In genomic region chr10:46006219-46006618, GRCh38 we compare ENCODE assay signal across 13 cellular contexts. TPM values are rescaled to one million over a fixed set of nuclear protein-coding genes. Genes with fewer than 3 reads are reported as not detected.
DNase-seq lines count a peak whose midpoint lies in the region; ATAC-seq, FAIRE-seq and TF ChIP-seq lines count a peak whose summit lies in the region.
"Had no signal": no experiment of that assay in that cellular context is flagged by ENCODE, and none has a peak within 500 bp of the region (broad histone marks: within the 10 kb centered on the region; RNA-seq: fewer than 3 reads in every experiment).

No MANE protein-coding gene starts in this region.

- H3K79me2 ChIP-seq in GM23248 (ENCODE audit: insufficient read depth) (peaks cover 78% of the 10 kb centered on the region), K562 (ENCODE audit: control insufficient read depth, insufficient read depth, low read length) (peaks cover 44% of the 10 kb centered on the region)

- TF ChIP-seq CTCF in BJ (IDR thresholded peaks at IDR 0.05; ENCODE audit: insufficient read depth, low read depth, low read length) (no peak), K562 (IDR thresholded peaks at IDR 0.05 in 2 of 3, conservative IDR thresholded peaks at IDR 0.05 in 1 of 3; ENCODE audit: insufficient read depth in 2 of 3, low read depth in 1 of 3, low read length in 3 of 3) (no peak), left lung (IDR thresholded peaks at IDR 0.05) (no peak)

- intact Hi-C loops in K562 (cut with micrococcal nuclease) (no loop called here), left lung (cut with DNase I) (no loop called here)

- peaks cover 32% of the 10 kb centered on the region for H3K4me1 ChIP-seq in GM23248 (ENCODE audit: insufficient read depth)
- H3K4me1 ChIP-seq in K562 (replicated peaks in 1 of 2; ENCODE audit: control insufficient read depth in 2 of 2, insufficient read depth in 2 of 2, low read length in 2 of 2) = peaks cover 12 to 27% of the 10 kb centered on the region in 2 experiments; a peak in 4 of 5 replicates
- H3K4me1 ChIP-seq in left lung = peaks cover 0 to 22% of the 10 kb centered on the region in 2 donors

- H3K4me3 ChIP-seq in BJ (ENCODE audit: low read depth, low read length) = no peak overlapping the region
- H3K4me3 ChIP-seq in GM23248 = no peak overlapping the region
- H3K4me3 ChIP-seq in K562 = no peak overlapping the region
- no peak overlapping the region for H3K4me3 ChIP-seq in left lung

- H3K27me3 ChIP-seq in BJ (ENCODE audit: control insufficient read depth, insufficient read depth, low read length) = no peaks in the 10 kb centered on the region
- no peaks in the 10 kb centered on the region for H3K27me3 ChIP-seq in GM23248 (replicated peaks; ENCODE audit: insufficient read depth)
- H3K27me3 ChIP-seq in K562 (ENCODE audit: control insufficient read depth in 2 of 2, insufficient read depth in 2 of 2, low read length in 2 of 2) = no peaks in the 10 kb centered on the region
- no peaks in the 10 kb centered on the region for H3K27me3 ChIP-seq in left lung

- H3K9me2 ChIP-seq in GM23248 (ENCODE audit: insufficient read depth) = no peaks in the 10 kb centered on the region

- POLR2A ChIA-PET in BJ (lab: Charles Lee) (no interaction called here), K562 (lab: Yijun Ruan, JAX) (interaction anchor here (0.6 to 8.5 kb wide), 6 partner anchors 14 to 808 kb away, joined by 3 to 136 read pairs (median 4); partner anchors contain the start of gene NCOA4)

- H3K9me3 ChIP-seq in GM23248 (ENCODE audit: low read depth) (no peaks in the 10 kb centered on the region), K562 (replicated peaks; ENCODE audit: control insufficient read depth, insufficient read depth, low read depth, low read length) (no peaks in the 10 kb centered on the region), left lung (no peaks in the 10 kb centered on the region)

- no peak for FAIRE-seq in K562 (lab: Jason Lieb, UNC)

- no peak for TF ChIP-seq EP300 in K562 (IDR thresholded peaks at IDR 0.05; ENCODE audit: low read length)

- H3K36me3 ChIP-seq in BJ (ENCODE audit: control insufficient read depth, insufficient read depth, low read length) (peaks cover 13% of the 10 kb centered on the region), GM23248 (ENCODE audit: low read depth) (peaks cover 65% of the 10 kb centered on the region), K562 (ENCODE audit: control insufficient read depth, insufficient read depth, low read length) (peaks cover 95% of the 10 kb centered on the region), left lung (peaks cover 0 to 100% of the 10 kb centered on the region in 2 donors)

- in situ Hi-C loops in GM23248 (cut with MboI) (no loop called here), K562 (cut with MboI) (no loop called here)

- H3K9ac ChIP-seq in GM23248 (peak overlapping the region; percentile 28; the same call in 1 of the 2 replicates), K562 (ENCODE audit: insufficient read depth in 1 of 2, low read depth in 2 of 2, low read length in 2 of 2) (no peak overlapping the region)

- H2AFZ ChIP-seq in GM23248 (no peak overlapping the region), K562 (ENCODE audit: low read depth, low read length) (no peak overlapping the region)

- BruUV-seq in K562 (replicated peaks; lab: Mats Ljungman, UMichigan) = no TSS peak

- peaks cover 72% of the 10 kb centered on the region for H3F3A ChIP-seq in GM23248 (ENCODE audit: insufficient read depth)

- TF ChIP-seq POLR2A in K562 (conservative IDR thresholded peaks at IDR 0.05) = no peak

- H3K27ac ChIP-seq in GM23248 = peak overlapping the region; percentile 58
- H3K27ac ChIP-seq in K562 (ENCODE audit: extremely low read depth, low read depth, low read length) = peak overlapping the region; percentile 34
- no peak overlapping the region for H3K27ac ChIP-seq in left lung

- H3K4me2 ChIP-seq in GM23248 (ENCODE audit: unreplicated experiment) = peak overlapping the region; percentile 53
- H3K4me2 ChIP-seq in K562 (ENCODE audit: insufficient read depth, low read length) = no peak overlapping the region

- ATAC-seq in K562 = peak; percentile 12; the same call in 2 of the 3 replicates
- ATAC-seq in left lung = peak; percentile 26
- ATAC-seq in HG03565 (IDR thresholded peaks at IDR 0.05; ENCODE audit: unreplicated experiment) = no peak
- ATAC-seq: natural killer cell; stimulated activated effector memory CD8-positive, alpha-beta T cell treated with anti-CD3 and anti-CD28 coated beads, Interleukin-12 subunit alpha, Interleukin-12 subunit beta, amount 100 ng/mL, for 72 hours had no signal

- no peaks in the 10 kb centered on the region for H3K9me1 ChIP-seq in K562 (ENCODE audit: control insufficient read depth, insufficient read depth, low read length)

- CTCF ChIA-PET in BJ (lab: Yijun Ruan, JAX) (interaction anchor here (0.8 to 1.5 kb wide), 2 partner anchors 13 to 17 kb away, joined by 3 to 4 read pairs; no protein-coding TSS in a partner anchor), K562 (lab: Yijun Ruan, JAX; ENCODE audit: low intra/inter-chr PET ratio) (no interaction called here)

- WGBS in GM23248 (ENCODE audit: low coverage in 1 of 2, low lambda C conversion rate in 2 of 2, missing lambda C conversion rate in 2 of 2), 2 experiments = 19 to 28% methylated on average over 3 of the region's 3 CpGs
- WGBS in K562 (ENCODE audit: insufficient coverage, low coverage, missing lambda C conversion rate) = 72% methylated on average over 3 of the region's 3 CpGs

- DNase-seq in BJ (ENCODE audit: low read depth) (peak; percentile 66), GM23248 (peak; percentile 88), K562 (ENCODE audit: extremely low read depth in 1 of 4, low spot score in 3 of 4) (peak in 1 of 4 experiments; percentile 55), left lung (no peak), hypothalamus (lab: John Stamatoyannopoulos, UW) (no peak)
- DNase-seq in stimulated activated CD4-positive, alpha-beta T cell treated with anti-CD3 and anti-CD28 coated beads, Interleukin-4, amount 100 ng/mL, for 1 hour = no peak
- DNase-seq in activated CD8-positive, alpha-beta memory T cell treated with anti-CD3 and anti-CD28 coated beads for 24 hours = no peak
- DNase-seq: activated naive CD8-positive, alpha-beta T cell treated with anti-CD3 and anti-CD28 coated beads, Interleukin-2, amount 10 ng/mL, durations not matched to agents 7 days and 5 days; endodermal cell; natural killer cell; stimulated activated CD4-positive, alpha-beta T cell treated with anti-CD3 and anti-CD28 coated beads, Interleukin-15, amount 100 ng/mL, for 24 hours had no signal

- H4K20me1 ChIP-seq in GM23248 (ENCODE audit: insufficient read depth) (no peaks in the 10 kb centered on the region), K562 (replicated peaks; ENCODE audit: control insufficient read depth, insufficient read depth, low read length) (no peaks in the 10 kb centered on the region)

- TF ChIP-seq RAD21 in K562 (CRISPR knock-in tag; conservative IDR thresholded peaks at IDR 0.05 in 1 of 2, IDR thresholded peaks at IDR 0.05 in 1 of 2) = no peak

RNA-seq across cellular contexts. Expression of gene NCOA4, which starts 24.2 kb away (rescaled TPM):
- 108 and 156 TPM in 2 replicates for polyA plus RNA-seq in BJ (2011; rRNA removed)
- polyA minus RNA-seq in BJ (2011; rRNA and poly(A)+ RNA removed) = 83.2 and 104 TPM in 2 replicates
- 164 and 170 TPM in 2 replicates for total RNA-seq in GM23248 (2014; rRNA removed; shearing (Covaris generic))
- polyA plus RNA-seq in GM23248 (2016; fragmentation: Nextera tagmentation; extraction: Ambion mirVana) = 112 and 113 TPM in 2 replicates
- 56.1 and 85.1 TPM in 2 replicates for total RNA-seq in K562 (2011; cell fraction: chromatin; rRNA removed; ENCODE audit: low replicate concordance)
- total RNA-seq in K562 (2011; cell fraction: nucleolus; rRNA removed) = 49.9 and 53.6 TPM in 2 replicates
- total RNA-seq in K562 (2011; cell fraction: nucleoplasm; rRNA removed) = 62.1 and 74.5 TPM in 2 replicates
- 136 and 144 TPM in 2 replicates for total RNA-seq in K562 (2014; rRNA removed)
- 200 and 222 TPM in 2 replicates for total RNA-seq in K562 (2014; rRNA removed; fragmentation: Illumina TruSeq; extraction: Trizol)
- total RNA-seq in K562 (2015; rRNA removed; fragmentation: Illumina TruSeq; extraction: Trizol) = 169 and 182 TPM in 2 replicates
- total RNA-seq in K562 (2021) = 136 TPM in 2 replicates
- polyA plus RNA-seq in K562 (2011; rRNA removed) = 237 and 283 TPM in 2 replicates
- polyA plus RNA-seq in K562 (2011; cell fraction: cytosol; rRNA removed) = 98.1 and 135 TPM in 2 replicates
- polyA plus RNA-seq in K562 (2011; cell fraction: nucleus; rRNA removed) = 64.2 and 91.5 TPM in 2 replicates
- 122 and 153 TPM in 2 replicates for polyA plus RNA-seq in K562 (2012)
- polyA plus RNA-seq in K562 (2014; fragmentation: Illumina TruSeq; extraction: Trizol) = 146 and 181 TPM in 2 replicates
- 100 to 1,000 TPM; 126 to 196 TPM for polyA plus RNA-seq in K562 (2014; fragmentation: Nextera tagmentation; extraction: Ambion mirVana)
- 89.8 and 108 TPM in 2 replicates for polyA plus RNA-seq in K562 (2014; rRNA removed)
- polyA minus RNA-seq in K562 (2011; rRNA and poly(A)+ RNA removed) = 332 and 338 TPM in 2 replicates
- polyA minus RNA-seq in K562 (2011; cell fraction: cytosol; rRNA and poly(A)+ RNA removed) = 120 and 132 TPM in 2 replicates
- 29.6 and 65.0 TPM in 2 replicates for polyA minus RNA-seq in K562 (2011; cell fraction: nucleus; rRNA and poly(A)+ RNA removed)
- total RNA-seq in left lung = 100 to 1,000 TPM; 174 to 196 TPM

RNA-seq across cellular contexts. Expression of gene TIMM23, which starts 33.9 kb away (rescaled TPM):
- 52.5 and 107 TPM in 2 replicates for polyA plus RNA-seq in BJ (2011; rRNA removed)
- 37.9 and 39.8 TPM in 2 replicates for polyA minus RNA-seq in BJ (2011; rRNA and poly(A)+ RNA removed)
- total RNA-seq in GM23248 (2014; rRNA removed; shearing (Covaris generic)) = 75.2 and 104 TPM in 2 replicates
- polyA plus RNA-seq in GM23248 (2016; fragmentation: Nextera tagmentation; extraction: Ambion mirVana) = 145 and 147 TPM in 2 replicates
- total RNA-seq in K562 (2011; cell fraction: chromatin; rRNA removed; ENCODE audit: low replicate concordance) = 53.0 and 71.7 TPM in 2 replicates
- 60.0 and 64.7 TPM in 2 replicates for total RNA-seq in K562 (2011; cell fraction: nucleolus; rRNA removed)
- total RNA-seq in K562 (2011; cell fraction: nucleoplasm; rRNA removed) = 77.5 and 101 TPM in 2 replicates
- total RNA-seq in K562 (2014; rRNA removed) = 183 and 192 TPM in 2 replicates
- 150 and 165 TPM in 2 replicates for total RNA-seq in K562 (2014; rRNA removed; fragmentation: Illumina TruSeq; extraction: Trizol)
- 147 and 161 TPM in 2 replicates for total RNA-seq in K562 (2015; rRNA removed; fragmentation: Illumina TruSeq; extraction: Trizol)
- 148 and 150 TPM in 2 replicates for total RNA-seq in K562 (2021)
- 186 and 280 TPM in 2 replicates for polyA plus RNA-seq in K562 (2011; rRNA removed)
- 122 and 200 TPM in 2 replicates for polyA plus RNA-seq in K562 (2011; cell fraction: cytosol; rRNA removed)
- 45.3 and 66.2 TPM in 2 replicates for polyA plus RNA-seq in K562 (2011; cell fraction: nucleus; rRNA removed)
- polyA plus RNA-seq in K562 (2012) = 97.4 and 157 TPM in 2 replicates
- 214 and 226 TPM in 2 replicates for polyA plus RNA-seq in K562 (2014; fragmentation: Illumina TruSeq; extraction: Trizol)
- 100 to 1,000 TPM; 158 to 214 TPM for polyA plus RNA-seq in K562 (2014; fragmentation: Nextera tagmentation; extraction: Ambion mirVana)
- 230 and 238 TPM in 2 replicates for polyA plus RNA-seq in K562 (2014; rRNA removed)
- polyA minus RNA-seq in K562 (2011; rRNA and poly(A)+ RNA removed) = 176 and 223 TPM in 2 replicates
- 56.4 and 87.4 TPM in 2 replicates for polyA minus RNA-seq in K562 (2011; cell fraction: cytosol; rRNA and poly(A)+ RNA removed)
- 29.2 and 43.0 TPM in 2 replicates for polyA minus RNA-seq in K562 (2011; cell fraction: nucleus; rRNA and poly(A)+ RNA removed)
- 10 to 100 TPM; 42.8 to 48.1 TPM for total RNA-seq in left lung

RNA-seq across cellular contexts. Expression of gene MSMB, which starts 39.9 kb away (rescaled TPM):
- not detected in 2 replicates for polyA plus RNA-seq in BJ (2011; rRNA removed)
- not detected in 2 replicates for polyA minus RNA-seq in BJ (2011; rRNA and poly(A)+ RNA removed)
- total RNA-seq in GM23248 (2014; rRNA removed; shearing (Covaris generic)) = not detected in 2 replicates
- polyA plus RNA-seq in GM23248 (2016; fragmentation: Nextera tagmentation; extraction: Ambion mirVana) = not detected in 2 replicates
- total RNA-seq in K562 (2011; cell fraction: chromatin; rRNA removed; ENCODE audit: low replicate concordance) = not detected in 2 replicates
- not detected in 2 replicates for total RNA-seq in K562 (2011; cell fraction: nucleolus; rRNA removed)
- not detected in 2 replicates for total RNA-seq in K562 (2011; cell fraction: nucleoplasm; rRNA removed)
- not detected in 2 replicates for total RNA-seq in K562 (2014; rRNA removed)
- total RNA-seq in K562 (2014; rRNA removed; fragmentation: Illumina TruSeq; extraction: Trizol) = not detected in 2 replicates
- total RNA-seq in K562 (2015; rRNA removed; fragmentation: Illumina TruSeq; extraction: Trizol) = not detected in 2 replicates
- not detected in 2 replicates for total RNA-seq in K562 (2021)
- polyA plus RNA-seq in K562 (2011; rRNA removed) = not detected in 2 replicates
- not detected in 2 replicates for polyA plus RNA-seq in K562 (2011; cell fraction: cytosol; rRNA removed)
- not detected in 2 replicates for polyA plus RNA-seq in K562 (2011; cell fraction: nucleus; rRNA removed)
- 0.21 and 0.53 TPM in 2 replicates for polyA plus RNA-seq in K562 (2012)
- not detected in 2 replicates for polyA plus RNA-seq in K562 (2014; fragmentation: Illumina TruSeq; extraction: Trizol)
- under 1 TPM in 1 of 2 experiments, not detected in 1; 0.21 TPM for polyA plus RNA-seq in K562 (2014; fragmentation: Nextera tagmentation; extraction: Ambion mirVana)
- polyA plus RNA-seq in K562 (2014; rRNA removed) = 0.60 TPM in 1 of 2 replicates, not detected in the other
- not detected in 2 replicates for polyA minus RNA-seq in K562 (2011; rRNA and poly(A)+ RNA removed)
- polyA minus RNA-seq in K562 (2011; cell fraction: cytosol; rRNA and poly(A)+ RNA removed) = not detected in 2 replicates
- not detected in 2 replicates for polyA minus RNA-seq in K562 (2011; cell fraction: nucleus; rRNA and poly(A)+ RNA removed)
- total RNA-seq in left lung = 10 to 100 TPM in 1 of 2 donors, not detected in 1; 17.1 TPM
- total RNA-seq: activated naive CD8-positive, alpha-beta T cell treated with anti-CD3 and anti-CD28 coated beads, Interleukin-2, amount 10 ng/mL, durations not matched to agents 7 days and 5 days; natural killer cell had no signal

Comparison
In these comparisons a context has a peak if more than half of its experiments do, and no peak if none do; other contexts are left out.
1. DNase-seq: peak in BJ (single experiment) and GM23248 (single experiment); none in left lung (0 of 2), stimulated activated CD4-positive, alpha-beta T cell treated with anti-CD3 and anti-CD28 coated beads, Interleukin-4, amount 100 ng/mL, for 1 hour (single experiment), activated CD8-positive, alpha-beta memory T cell treated with anti-CD3 and anti-CD28 coated beads for 24 hours (single experiment) and hypothalamus (0 of 51).
2. H3K27ac ChIP-seq: peak in GM23248 (single experiment) and K562 (single experiment); none in left lung (0 of 2).